ENCODE assay signal across 1 cellular context in genomic region chr11:114099392-114100178, GRCh38.
TF ChIP-seq lines count a peak whose summit lies in the region.

No MANE protein-coding gene starts in this region.

TF ChIP-seq in HepG2, 621 proteins besides CTCF, POLR2A, EP300 and RAD21 (continued from another document):
- TF ChIP-seq ZBTB4 (CRISPR knock-in tag; IDR thresholded peaks at IDR 0.05; ENCODE audit: borderline replicate concordance): no peak
- TF ChIP-seq ZBTB39 (CRISPR knock-in tag; IDR thresholded peaks at IDR 0.05): no peak
- no peak for TF ChIP-seq SNRNP70 (IDR thresholded peaks at IDR 0.05; ENCODE audit: low read depth, low read length)
- TF ChIP-seq ZNF256 (CRISPR knock-in tag; conservative IDR thresholded peaks at IDR 0.05): no peak
- no peak for TF ChIP-seq JDP2 (CRISPR knock-in tag; IDR thresholded peaks at IDR 0.05; ENCODE audit: borderline replicate concordance)
- no peak for TF ChIP-seq ZNF414 (CRISPR knock-in tag; IDR thresholded peaks at IDR 0.05)
